Comparison of ENCODE assay signal across 8 cellular contexts in genomic region chr3:151875759-151876158, GRCh38. TPM values are rescaled to one million over a fixed set of nuclear protein-coding genes. Genes with fewer than 3 reads are reported as not detected.
A peak's percentile ranks its signal among the peaks of the same experiment; 100 is the strongest.
DNase-seq lines count a peak whose midpoint lies in the region; ATAC-seq and TF ChIP-seq lines count a peak whose summit lies in the region.

No MANE protein-coding gene starts in this region.

- intact Hi-C loops in lower lobe of right lung (cut with DNase I): no loop called here

- H3K4me1 ChIP-seq in lower lobe of right lung: peaks cover 9% of the 10 kb centered on the region

- TF ChIP-seq CTCF in lower lobe of right lung (IDR thresholded peaks at IDR 0.05): no peak

- no peaks in the 10 kb centered on the region for H3K27me3 ChIP-seq in lower lobe of right lung (ENCODE audit: low read depth)

- peak overlapping the region; percentile 51 for H3K27ac ChIP-seq in lower lobe of right lung

- H3K4me3 ChIP-seq in lower lobe of right lung: no peak overlapping the region

- no peaks in the 10 kb centered on the region for H3K9me3 ChIP-seq in lower lobe of right lung

- no peaks in the 10 kb centered on the region for H3K36me3 ChIP-seq in lower lobe of right lung

- peak; percentile 35 for ATAC-seq in GM18520 (IDR thresholded peaks at IDR 0.05; ENCODE audit: unreplicated experiment)
- ATAC-seq in HG02623 (IDR thresholded peaks at IDR 0.05; ENCODE audit: unreplicated experiment): peak; percentile 51
- ATAC-seq in lower lobe of right lung: peak; percentile 32 to 39
- no peak for ATAC-seq in HG03439 (IDR thresholded peaks at IDR 0.05; ENCODE audit: unreplicated experiment)

- peak; percentile 13 for DNase-seq in NCI-H69 (lab: John Stamatoyannopoulos, UW)
- no peak for DNase-seq in lower lobe of right lung
- DNase-seq in activated naive CD4-positive, alpha-beta T cell treated with anti-CD3 and anti-CD28 coated beads, Interleukin-2, amount 50 U/mL, for 16 hours: no peak
- no peak for DNase-seq in central memory CD4-positive, alpha-beta T cell
- DNase-seq in stimulated activated CD4-positive, alpha-beta T cell treated with anti-CD3 and anti-CD28 coated beads, Interleukin-4, amount 100 ng/mL, for 1 hour: no peak

RNA-seq across cellular contexts. Expression of gene SUCNR1, which starts 2.3 kb away (rescaled TPM):
- total RNA-seq in lower lobe of right lung: 2.7 TPM
